10 cellular contexts compared by ENCODE assay signal in genomic region chr1:243286409-243287127, GRCh38. TPM values are rescaled to one million over a fixed set of nuclear protein-coding genes. Genes with fewer than 3 reads are reported as not detected.
DNase-seq lines count a peak whose midpoint lies in the region; ATAC-seq lines count a peak whose summit lies in the region.
"Had no signal": no experiment of that assay in that cellular context is flagged by ENCODE, and none has a peak within 500 bp of the region (broad histone marks: within the 10 kb centered on the region; RNA-seq: fewer than 3 reads in every experiment).

No MANE protein-coding gene starts in this region.

- ATAC-seq in GM21723 (IDR thresholded peaks at IDR 0.05; ENCODE audit: unreplicated experiment) (no peak), HG02852 (IDR thresholded peaks at IDR 0.05; ENCODE audit: unreplicated experiment) (no peak)

- H3K4me1 Mint-ChIP-seq in activated naive CD8-positive, alpha-beta T cell (ENCODE audit: low read depth) = peaks cover 32% of the 10 kb centered on the region

- peaks cover 32% of the 10 kb centered on the region for H3K36me3 Mint-ChIP-seq in activated naive CD8-positive, alpha-beta T cell

- no peak overlapping the region for H3K4me3 Mint-ChIP-seq in activated naive CD8-positive, alpha-beta T cell

- H3K27me3 ChIP-seq in HUES6 (ENCODE audit: control insufficient read depth, insufficient read depth, low read length) = no peaks in the 10 kb centered on the region

- H3K4me3 ChIP-seq in HUES6 (ENCODE audit: low read depth, low read length) = no peak overlapping the region

- H3K9me3 ChIP-seq in HUES6 (ENCODE audit: control insufficient read depth, insufficient read depth, low read depth, low read length) = no peaks in the 10 kb centered on the region

- no peak overlapping the region for H3K9ac ChIP-seq in HUES6 (ENCODE audit: low read length)

- peaks cover 6% of the 10 kb centered on the region; the same call in 1 of the 2 replicates for H3K4me1 ChIP-seq in HUES6 (ENCODE audit: control insufficient read depth, insufficient read depth, low read length)

- H3K27me3 Mint-ChIP-seq in activated naive CD8-positive, alpha-beta T cell = no peaks in the 10 kb centered on the region

- H3K27ac ChIP-seq in HUES6 (ENCODE audit: low read depth, low read length) = 0 out of 2 replicates have a peak overlapping the region, but pooled peaks have one; percentile 18

- peak; percentile 31 for DNase-seq in A172 (ENCODE audit: low spot score)
- DNase-seq in lung microvascular endothelial cell (ENCODE audit: low read depth in 2 of 2) = peak; percentile 47 to 50
- DNase-seq in effector CD4-positive, alpha-beta T cell = no peak
- DNase-seq in activated CD4-positive, CD25-positive, alpha-beta regulatory T cell treated with anti-CD3 and anti-CD28 coated beads, Interleukin-2, amount 50 U/mL, for 72 hours = no peak
- DNase-seq: activated CD4-positive, alpha-beta T cell treated with anti-CD3 and anti-CD28 coated beads for 1 hour; NCI-H345 had no signal

- H3K36me3 ChIP-seq in HUES6 (ENCODE audit: control insufficient read depth, insufficient read depth, low read length) = no peaks in the 10 kb centered on the region

- peak overlapping the region; percentile 68 for H3K27ac Mint-ChIP-seq in activated naive CD8-positive, alpha-beta T cell

- H3K9me3 Mint-ChIP-seq in activated naive CD8-positive, alpha-beta T cell (ENCODE audit: low read depth) = no peaks in the 10 kb centered on the region

RNA-seq across cellular contexts. Expression of gene SDCCAG8, which starts 30.7 kb away (rescaled TPM):
- total RNA-seq in A172 (2014; rRNA removed; shearing (Covaris generic)) = 40.9 and 65.9 TPM in 2 replicates
- 27.7 and 34.3 TPM in 2 replicates for total RNA-seq in lung microvascular endothelial cell

RNA-seq across cellular contexts. Expression of gene CEP170, which starts 31.5 kb away (rescaled TPM):
- 139 and 179 TPM in 2 replicates for total RNA-seq in A172 (2014; rRNA removed; shearing (Covaris generic))
- total RNA-seq in lung microvascular endothelial cell = 69.7 and 72.8 TPM in 2 replicates

Comparison
In these comparisons a context has a peak if more than half of its experiments do, and no peak if none do; other contexts are left out.
1. DNase-seq: peak in A172 (single experiment) and lung microvascular endothelial cell (2 of 2); none in effector CD4-positive, alpha-beta T cell (single experiment) and activated CD4-positive, CD25-positive, alpha-beta regulatory T cell treated with anti-CD3 and anti-CD28 coated beads, Interleukin-2, amount 50 U/mL, for 72 hours (single experiment).